1 cellular context compared by ENCODE assay signal in the genomic region with DNA sequence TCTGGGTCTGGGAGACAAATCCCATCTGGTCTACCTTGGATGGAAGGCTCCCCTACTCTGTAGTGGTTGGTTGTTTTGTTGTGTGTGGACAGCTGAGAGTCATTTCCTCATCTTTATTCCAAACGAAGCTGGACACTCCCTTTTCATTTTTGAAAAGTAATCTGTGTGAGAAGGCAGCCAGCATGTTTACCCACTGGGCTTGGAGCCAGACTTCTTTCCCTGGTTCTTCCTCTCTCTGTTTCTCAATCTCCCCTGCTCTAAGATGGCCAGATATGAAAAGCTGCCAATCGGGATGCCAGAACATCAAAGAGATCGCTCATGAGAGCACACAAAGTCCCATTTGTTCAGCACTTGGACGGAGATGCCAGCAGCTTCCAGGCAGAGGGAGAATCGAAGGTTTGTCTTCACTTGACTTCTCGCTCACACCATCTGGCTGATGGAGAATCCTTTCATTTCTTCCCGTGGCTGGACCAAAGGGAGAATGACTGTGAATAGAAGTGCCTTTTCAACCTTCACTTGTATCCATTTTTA.
TF ChIP-seq lines count a peak whose summit lies in the region.

No MANE protein-coding gene starts in this region.

TF ChIP-seq in HEK293, 187 proteins besides CTCF, POLR2A, EP300 and RAD21 (continued from another document):
- TF ChIP-seq, protein P1, sequence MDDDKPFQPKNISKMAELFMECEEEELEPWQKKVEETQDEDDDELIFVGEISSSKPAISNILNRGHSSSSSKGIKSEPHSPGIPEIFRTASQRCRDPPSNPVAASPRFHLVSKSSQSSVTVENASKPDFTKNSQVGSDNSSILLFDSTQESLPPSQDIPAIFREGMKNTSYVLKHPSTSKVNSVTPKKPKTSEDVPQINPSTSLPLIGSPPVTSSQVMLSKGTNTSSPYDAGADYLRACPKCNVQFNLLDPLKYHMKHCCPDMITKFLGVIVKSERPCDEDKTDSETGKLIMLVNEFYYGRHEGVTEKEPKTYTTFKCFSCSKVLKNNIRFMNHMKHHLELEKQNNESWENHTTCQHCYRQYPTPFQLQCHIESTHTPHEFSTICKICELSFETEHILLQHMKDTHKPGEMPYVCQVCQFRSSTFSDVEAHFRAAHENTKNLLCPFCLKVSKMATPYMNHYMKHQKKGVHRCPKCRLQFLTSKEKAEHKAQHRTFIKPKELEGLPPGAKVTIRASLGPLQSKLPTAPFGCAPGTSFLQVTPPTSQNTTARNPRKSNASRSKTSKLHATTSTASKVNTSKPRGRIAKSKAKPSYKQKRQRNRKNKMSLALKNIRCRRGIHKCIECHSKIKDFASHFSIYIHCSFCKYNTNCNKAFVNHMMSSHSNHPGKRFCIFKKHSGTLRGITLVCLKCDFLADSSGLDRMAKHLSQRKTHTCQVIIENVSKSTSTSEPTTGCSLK (tag by site-specific recombination; IDR thresholded peaks at IDR 0.05) = no peak
- 0 out of 2 replicates have a peak, but pooled peaks have one; percentile 23 for TF ChIP-seq ZBTB20 (tag by site-specific recombination; IDR thresholded peaks at IDR 0.05)
- no peak for TF ChIP-seq ZBTB1 (tag by site-specific recombination; IDR thresholded peaks at IDR 0.05)
- TF ChIP-seq ZNF549 (tag by site-specific recombination; IDR thresholded peaks at IDR 0.05) = no peak
- TF ChIP-seq ZNF792 (tag by site-specific recombination; IDR thresholded peaks at IDR 0.05) = no peak
- TF ChIP-seq HOXC10 (CRISPR knock-in tag; IDR thresholded peaks at IDR 0.05) = no peak
- TF ChIP-seq TRIM28 (IDR thresholded peaks at IDR 0.05; ENCODE audit: borderline replicate concordance, low read length) = no peak
- TF ChIP-seq ZNF416 (tag by site-specific recombination; IDR thresholded peaks at IDR 0.05) = no peak
- TF ChIP-seq MZF1 (tag by site-specific recombination; IDR thresholded peaks at IDR 0.05; ENCODE audit: borderline replicate concordance) = 0 out of 2 replicates have a peak, but pooled peaks have one; percentile 30
